1 cellular context compared by ENCODE assay signal in the genomic region with DNA sequence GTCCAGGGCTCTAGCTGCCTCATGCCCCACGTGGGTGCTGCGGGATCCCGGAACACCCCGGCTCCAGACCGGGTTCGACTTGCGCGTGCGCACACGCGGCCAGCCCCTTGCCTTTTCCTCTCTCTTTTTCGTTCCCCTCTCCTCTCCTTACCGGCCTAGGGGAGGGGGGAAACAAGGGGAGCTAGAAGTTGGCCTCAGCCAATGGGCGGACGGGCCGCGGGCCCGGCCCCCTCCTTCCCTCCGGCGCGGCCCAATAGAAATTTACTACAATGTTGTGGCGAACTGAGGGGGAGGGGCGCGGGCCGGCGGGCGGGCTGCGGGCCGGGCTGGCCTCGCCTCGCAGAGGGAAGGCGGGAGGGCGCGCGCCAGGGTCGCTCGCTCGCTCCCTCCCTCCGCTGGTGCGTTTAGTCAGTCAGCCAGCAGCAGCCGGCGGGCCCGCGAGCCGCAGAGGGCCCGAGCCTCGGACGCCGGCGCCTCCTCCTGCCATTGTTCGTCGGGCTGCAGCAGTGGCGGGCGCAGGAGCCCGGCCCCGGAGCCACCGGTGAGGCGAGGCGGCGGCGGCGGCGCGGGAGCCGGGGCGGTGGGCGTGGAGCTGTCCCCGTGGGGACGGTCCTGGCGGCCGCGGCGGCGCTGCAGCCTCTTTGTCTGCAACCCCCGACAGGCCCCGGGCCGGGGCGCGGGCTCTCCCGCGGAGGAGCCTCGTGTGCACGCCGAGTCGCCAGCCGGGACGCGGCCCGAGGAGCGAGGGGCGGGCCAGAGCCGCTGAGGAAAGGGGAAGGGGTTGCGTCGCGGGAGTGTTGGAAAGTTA.
TF ChIP-seq lines count a peak whose summit lies in the region.

A gene (plus strand): TSS at position 342 of the 808 bp plus-strand sequence. CDS start 72,869 bp downstream, outside the sequence.

TF ChIP-seq in H1, 55 proteins besides CTCF, POLR2A, EP300 and RAD21:
- TF ChIP-seq CREB1 (IDR thresholded peaks at IDR 0.05): 0 out of 2 replicates have a peak, but pooled peaks have one; percentile 19
- TF ChIP-seq, protein P1, sequence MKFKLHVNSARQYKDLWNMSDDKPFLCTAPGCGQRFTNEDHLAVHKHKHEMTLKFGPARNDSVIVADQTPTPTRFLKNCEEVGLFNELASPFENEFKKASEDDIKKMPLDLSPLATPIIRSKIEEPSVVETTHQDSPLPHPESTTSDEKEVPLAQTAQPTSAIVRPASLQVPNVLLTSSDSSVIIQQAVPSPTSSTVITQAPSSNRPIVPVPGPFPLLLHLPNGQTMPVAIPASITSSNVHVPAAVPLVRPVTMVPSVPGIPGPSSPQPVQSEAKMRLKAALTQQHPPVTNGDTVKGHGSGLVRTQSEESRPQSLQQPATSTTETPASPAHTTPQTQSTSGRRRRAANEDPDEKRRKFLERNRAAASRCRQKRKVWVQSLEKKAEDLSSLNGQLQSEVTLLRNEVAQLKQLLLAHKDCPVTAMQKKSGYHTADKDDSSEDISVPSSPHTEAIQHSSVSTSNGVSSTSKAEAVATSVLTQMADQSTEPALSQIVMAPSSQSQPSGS (IDR thresholded peaks at IDR 0.05; ENCODE audit: low read length): no peak
- TF ChIP-seq CHD1 (IDR thresholded peaks at IDR 0.05; ENCODE audit: low read depth, low read length): no peak
- TF ChIP-seq TBP (IDR thresholded peaks at IDR 0.05; ENCODE audit: low read depth, low read length): peak; percentile 51
- TF ChIP-seq SP4 (IDR thresholded peaks at IDR 0.05; ENCODE audit: low read length): 0 out of 2 replicates have a peak, but pooled peaks have one; percentile 47
- TF ChIP-seq TAF1 (IDR thresholded peaks at IDR 0.05; ENCODE audit: low read depth, low read length): peak; percentile 92
- peak; percentile 28 for TF ChIP-seq CTBP2 (IDR thresholded peaks at IDR 0.05; ENCODE audit: borderline replicate concordance, insufficient read depth, insufficient read length, low read length)
- peak; percentile 92 for TF ChIP-seq KDM4A (IDR thresholded peaks at IDR 0.05; ENCODE audit: low read depth, low read length, severe bottlenecking)
- TF ChIP-seq RBBP5 (IDR thresholded peaks at IDR 0.05; ENCODE audit: borderline replicate concordance, low read depth, low read length): peak; percentile 97; the same call in 1 of the 2 replicates
- TF ChIP-seq ASH2L (IDR thresholded peaks at IDR 0.05; ENCODE audit: low read length): peak; percentile 42
- no peak; a peak in 1 of 4 replicates for TF ChIP-seq HDAC2 (IDR thresholded peaks at IDR 0.05; ENCODE audit: borderline replicate concordance in 1 of 2, low read depth in 2 of 2, low read length in 2 of 2)
- peak; percentile 68; the same call in 1 of the 2 replicates for TF ChIP-seq SP1 (IDR thresholded peaks at IDR 0.05; ENCODE audit: low read depth, low read length)
- TF ChIP-seq NANOG (IDR thresholded peaks at IDR 0.05; ENCODE audit: insufficient read depth, low read depth, low read length, poor library complexity, severe bottlenecking): no peak
- TF ChIP-seq TAF7 (optimal IDR thresholded peaks at IDR 0.05; ENCODE audit: borderline replicate concordance, low read depth, low read length): peak; percentile 78
- TF ChIP-seq, protein P2, sequence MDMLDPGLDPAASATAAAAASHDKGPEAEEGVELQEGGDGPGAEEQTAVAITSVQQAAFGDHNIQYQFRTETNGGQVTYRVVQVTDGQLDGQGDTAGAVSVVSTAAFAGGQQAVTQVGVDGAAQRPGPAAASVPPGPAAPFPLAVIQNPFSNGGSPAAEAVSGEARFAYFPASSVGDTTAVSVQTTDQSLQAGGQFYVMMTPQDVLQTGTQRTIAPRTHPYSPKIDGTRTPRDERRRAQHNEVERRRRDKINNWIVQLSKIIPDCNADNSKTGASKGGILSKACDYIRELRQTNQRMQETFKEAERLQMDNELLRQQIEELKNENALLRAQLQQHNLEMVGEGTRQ (IDR thresholded peaks at IDR 0.05; ENCODE audit: low read length): peak; percentile 67
- peak; percentile 30 to 37; a peak in 2 of 4 replicates for TF ChIP-seq SIN3A (conservative IDR thresholded peaks at IDR 0.05 in 1 of 2, IDR thresholded peaks at IDR 0.05 in 1 of 2; ENCODE audit: low read depth in 1 of 2, low read length in 2 of 2)
- TF ChIP-seq POU5F1 (IDR thresholded peaks at IDR 0.05; ENCODE audit: low read depth, low read length): no peak
- TF ChIP-seq, protein P3, sequence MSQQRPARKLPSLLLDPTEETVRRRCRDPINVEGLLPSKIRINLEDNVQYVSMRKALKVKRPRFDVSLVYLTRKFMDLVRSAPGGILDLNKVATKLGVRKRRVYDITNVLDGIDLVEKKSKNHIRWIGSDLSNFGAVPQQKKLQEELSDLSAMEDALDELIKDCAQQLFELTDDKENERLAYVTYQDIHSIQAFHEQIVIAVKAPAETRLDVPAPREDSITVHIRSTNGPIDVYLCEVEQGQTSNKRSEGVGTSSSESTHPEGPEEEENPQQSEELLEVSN (IDR thresholded peaks at IDR 0.05): peak; percentile 89
- TF ChIP-seq, protein P4, sequence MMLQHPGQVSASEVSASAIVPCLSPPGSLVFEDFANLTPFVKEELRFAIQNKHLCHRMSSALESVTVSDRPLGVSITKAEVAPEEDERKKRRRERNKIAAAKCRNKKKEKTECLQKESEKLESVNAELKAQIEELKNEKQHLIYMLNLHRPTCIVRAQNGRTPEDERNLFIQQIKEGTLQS (IDR thresholded peaks at IDR 0.05; ENCODE audit: insufficient read depth, low read depth, low read length): peak; percentile 33; the same call in 1 of the 2 replicates
- TF ChIP-seq NRF1 (IDR thresholded peaks at IDR 0.05; ENCODE audit: low read depth, low read length): peak; percentile 77
- peak; percentile 46; the same call in 1 of the 2 replicates for TF ChIP-seq POLR2AphosphoS5 (IDR thresholded peaks at IDR 0.05; ENCODE audit: low read depth, low read length)
- TF ChIP-seq, protein P5, sequence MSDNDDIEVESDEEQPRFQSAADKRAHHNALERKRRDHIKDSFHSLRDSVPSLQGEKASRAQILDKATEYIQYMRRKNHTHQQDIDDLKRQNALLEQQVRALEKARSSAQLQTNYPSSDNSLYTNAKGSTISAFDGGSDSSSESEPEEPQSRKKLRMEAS (IDR thresholded peaks at IDR 0.05): peak; percentile 97
- no peak for TF ChIP-seq SIX5 (IDR thresholded peaks at IDR 0.05; ENCODE audit: low read depth, low read length)
- peak; percentile 86 for TF ChIP-seq PHF8 (conservative IDR thresholded peaks at IDR 0.05; ENCODE audit: low read depth, low read length)
